In the genomic region with DNA sequence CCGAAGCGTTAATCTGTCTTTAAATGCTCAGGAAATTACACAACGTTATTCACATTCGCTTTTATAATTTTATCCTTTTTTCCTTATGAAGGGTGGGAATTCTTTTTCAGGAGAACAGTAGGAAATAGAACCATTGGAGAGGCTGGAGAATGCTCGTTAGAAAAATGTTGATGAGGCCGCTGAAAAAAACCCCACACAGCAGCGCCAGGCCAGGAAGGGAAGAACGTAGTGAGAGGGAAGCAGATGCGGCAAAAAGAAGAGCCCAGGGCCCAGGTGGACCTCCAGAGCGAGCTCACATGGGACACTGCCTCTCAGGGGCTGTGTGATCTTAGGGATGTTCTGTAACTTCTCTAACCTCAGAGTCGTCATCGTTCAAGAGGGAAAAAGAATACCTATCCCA, we compare ENCODE assay signal across 25 cellular contexts.
"Had no signal": no experiment of that assay in that cellular context is flagged by ENCODE, and none has a peak within 500 bp of the region (broad histone marks: within the 10 kb centered on the region; RNA-seq: fewer than 3 reads in every experiment).

No MANE protein-coding gene starts in this region.

- H3K27ac ChIP-seq: left lung, ovary, right atrium auricular region, right lobe of liver, tibial nerve, uterus had no signal

- H3K4me1 Mint-ChIP-seq: immature natural killer cell; naive thymus-derived CD4-positive, alpha-beta T cell; stimulated activated memory B cell treated with anti-CD40 and anti-IgM and Interleukin-4, amounts not matched to agents 10 μg/mL and 1 μg/mL and 100 μg/mL, for 72 hours; stimulated activated naive CD8-positive, alpha-beta T cell treated with anti-CD3 and anti-CD28 coated beads, Interleukin-15, amount 100 ng/mL, for 72 hours had no signal

- H3K27ac Mint-ChIP-seq: immature natural killer cell; naive thymus-derived CD4-positive, alpha-beta T cell; natural killer cell treated with Interleukin-12 subunit alpha and Interleukin-12 subunit beta and Interleukin-15 and Interleukin-18, amount 100 ng/mL, for 72 hours; progenitor cell of endocrine pancreas; stimulated activated memory B cell treated with anti-CD40 and anti-IgM and Interleukin-4, amounts not matched to agents 10 μg/mL and 1 μg/mL and 100 μg/mL, for 72 hours; stimulated activated naive CD8-positive, alpha-beta T cell treated with anti-CD3 and anti-CD28 coated beads, Interleukin-15, amount 100 ng/mL, for 72 hours; type B pancreatic cell had no signal

- H3K9me3 ChIP-seq: left lung, right atrium auricular region, right lobe of liver, tibial nerve, uterus had no signal

- H3K27me3 ChIP-seq: left lung, ovary, right atrium auricular region, right lobe of liver, tibial nerve, uterus had no signal

- H3K4me1 ChIP-seq: left lung, right atrium auricular region, right lobe of liver, tibial nerve, uterus had no signal

- DNase-seq: immature natural killer cell; kidney; left colon; left lung; midbrain; mucosa of descending colon; naive thymus-derived CD4-positive, alpha-beta T cell; ovary; right lobe of liver; stimulated activated CD4-positive, alpha-beta T cell treated with anti-CD3 and anti-CD28 coated beads, Interleukin-1b, Interleukin-23, amount 100 ng/mL, for 48 hours; stimulated activated CD4-positive, alpha-beta T cell treated with anti-CD3 and anti-CD28 coated beads, Interleukin-2, amount 100 ng/mL, for 48 hours; stimulated activated CD4-positive, alpha-beta T cell treated with anti-CD3 and anti-CD28 coated beads, Interleukin-4, amount 100 ng/mL, for 4 hours; stimulated activated CD8-positive, alpha-beta memory T cell treated with anti-CD3 and anti-CD28 coated beads, Interleukin-4, amount 100 ng/mL, for 48 hours; stimulated activated naive CD4-positive, alpha-beta T cell treated with Interleukin-2 at 50 U/mL for 16 hours; stimulated activated naive CD8-positive, alpha-beta T cell treated with anti-CD3 and anti-CD28 coated beads, Interleukin-15, amount 100 ng/mL, for 72 hours; substantia nigra; uterus had no signal

- H3K4me3 ChIP-seq: left lung, lung, mucosa of descending colon, ovary, right atrium auricular region, right lobe of liver, smooth muscle cell, tibial nerve, uterus had no signal

- H3K9me3 Mint-ChIP-seq: type B pancreatic cell had no signal

- H3K4me2 ChIP-seq: smooth muscle cell had no signal

- H3K36me3 Mint-ChIP-seq: immature natural killer cell; naive thymus-derived CD4-positive, alpha-beta T cell; natural killer cell treated with Interleukin-12 subunit alpha and Interleukin-12 subunit beta and Interleukin-15 and Interleukin-18, amount 100 ng/mL, for 72 hours; stimulated activated memory B cell treated with anti-CD40 and anti-IgM and Interleukin-4, amounts not matched to agents 10 μg/mL and 1 μg/mL and 100 μg/mL, for 72 hours; type B pancreatic cell had no signal

- H3K36me3 ChIP-seq: left lung, ovary, right atrium auricular region, right lobe of liver, tibial nerve, uterus had no signal

- H3K4me3 Mint-ChIP-seq: immature natural killer cell; naive thymus-derived CD4-positive, alpha-beta T cell; natural killer cell treated with Interleukin-12 subunit alpha and Interleukin-12 subunit beta and Interleukin-15 and Interleukin-18, amount 100 ng/mL, for 72 hours; stimulated activated memory B cell treated with anti-CD40 and anti-IgM and Interleukin-4, amounts not matched to agents 10 μg/mL and 1 μg/mL and 100 μg/mL, for 72 hours; stimulated activated naive CD8-positive, alpha-beta T cell treated with anti-CD3 and anti-CD28 coated beads, Interleukin-15, amount 100 ng/mL, for 72 hours; type B pancreatic cell had no signal

- H3K27me3 Mint-ChIP-seq: natural killer cell treated with Interleukin-12 subunit alpha and Interleukin-12 subunit beta and Interleukin-15 and Interleukin-18, amount 100 ng/mL, for 72 hours; stimulated activated memory B cell treated with anti-CD40 and anti-IgM and Interleukin-4, amounts not matched to agents 10 μg/mL and 1 μg/mL and 100 μg/mL, for 72 hours; stimulated activated naive CD8-positive, alpha-beta T cell treated with anti-CD3 and anti-CD28 coated beads, Interleukin-15, amount 100 ng/mL, for 72 hours had no signal
